In the genomic region with DNA sequence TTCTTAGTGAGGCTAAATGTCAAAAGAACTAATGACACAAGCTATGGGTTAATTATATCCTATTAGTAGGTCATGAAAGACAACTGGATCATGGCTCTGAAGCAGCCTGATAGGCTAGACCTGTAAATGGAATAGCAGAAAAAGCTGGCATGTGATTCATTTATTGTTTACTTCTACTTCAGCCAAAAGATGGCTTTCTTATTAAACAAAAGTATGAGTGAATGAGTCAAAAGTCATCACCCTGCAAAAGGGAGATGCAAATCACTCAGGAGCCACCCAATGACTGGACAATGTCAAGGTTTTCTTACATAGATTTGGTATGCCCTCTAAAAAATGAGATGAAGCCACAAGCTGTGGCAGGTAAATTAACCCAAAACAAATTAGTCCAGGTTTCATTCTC, we compare ENCODE assay signal across 33 cellular contexts.
A peak's percentile ranks its signal among the peaks of the same experiment; 100 is the strongest.
DNase-seq lines count a peak whose midpoint lies in the region; ATAC-seq, FAIRE-seq and TF ChIP-seq lines count a peak whose summit lies in the region.
"Had no signal": no experiment of that assay in that cellular context is flagged by ENCODE, and none has a peak within 500 bp of the region (broad histone marks: within the 10 kb centered on the region; RNA-seq: fewer than 3 reads in every experiment).

No MANE protein-coding gene starts in this region.

- H3K4me3 ChIP-seq in epithelial cell of esophagus (ENCODE audit: low read length) (no peak overlapping the region), osteoblast (ENCODE audit: insufficient read depth, low read length) (no peak overlapping the region), right lobe of liver (no peak overlapping the region)
- H3K4me3 ChIP-seq: ovary, SK-N-MC, upper lobe of left lung had no signal

- TF ChIP-seq CTCF in epithelial cell of esophagus (IDR thresholded peaks at IDR 0.05; ENCODE audit: insufficient read depth, low read depth, low read length, missing control alignments) (no peak), osteoblast (IDR thresholded peaks at IDR 0.05; ENCODE audit: extremely low read depth, low read depth, low read length) (no peak), right lobe of liver (IDR thresholded peaks at IDR 0.05) (no peak), CD14-positive monocyte (IDR thresholded peaks at IDR 0.05) (no peak)

- no peaks in the 10 kb centered on the region for H4K20me1 ChIP-seq in osteoblast (ENCODE audit: insufficient read depth, low read length)

- H3K27ac ChIP-seq in osteoblast (ENCODE audit: low read depth, low read length) (peak overlapping the region; percentile 87), right lobe of liver (no peak overlapping the region)
- H3K27ac ChIP-seq: KMS-11, ovary, SK-N-MC, upper lobe of left lung had no signal

- H3K4me1 Mint-ChIP-seq in CD14-positive monocyte = no peaks in the 10 kb centered on the region
- H3K4me1 Mint-ChIP-seq: CD4-positive, CD25-positive, alpha-beta regulatory T cell; natural killer cell; stimulated activated effector memory CD8-positive, alpha-beta T cell treated with anti-CD3 and anti-CD28 coated beads, Interleukin-12 subunit alpha, Interleukin-12 subunit beta, amount 100 ng/mL, for 72 hours had no signal

- no peak for TF ChIP-seq POLR2A in right lobe of liver (IDR thresholded peaks at IDR 0.05)

- H3K4me2 ChIP-seq in osteoblast (ENCODE audit: insufficient read depth, low read length) = peak overlapping the region; percentile 14
- H3K4me2 ChIP-seq: KMS-11 had no signal

- intact Hi-C loops in right lobe of liver (cut with DNase I) (no loop called here), CD14-positive monocyte (cut with micrococcal nuclease) (no loop called here)

- no peaks in the 10 kb centered on the region for H3K79me2 ChIP-seq in osteoblast (ENCODE audit: insufficient read depth, low read length)

- DNase-seq in EH (ENCODE audit: low read depth) = peak; percentile 69
- DNase-seq in HTR-8/SVneo (ENCODE audit: insufficient read length, low spot score) = no peak
- DNase-seq in epithelial cell of esophagus (ENCODE audit: low read depth) = peak; percentile 51
- peak; percentile 2 for DNase-seq in osteoblast (ENCODE audit: insufficient read length, low spot score, missing footprints)
- DNase-seq in C1 segment of cervical spinal cord (lab: John Stamatoyannopoulos, UW) = no peak
- no peak for DNase-seq in SW 1271 (lab: John Stamatoyannopoulos, UW)
- DNase-seq in right lobe of liver = no peak
- no peak for DNase-seq in CD14-positive monocyte (ENCODE audit: low spot score)
- DNase-seq: activated effector memory CD4-positive, alpha-beta T cell treated with Interleukin-2 at 50 U/mL for 16 hours; activated T-cell treated with anti-CD3 and anti-CD28 coated beads for 4 hours; aorta; CD4-positive, CD25-positive, alpha-beta regulatory T cell; central memory CD4-positive, alpha-beta T cell; endodermal cell; glutamatergic neuron; H7; kidney; midbrain; natural killer cell; NCI-H1436; NCI-H2107; NCI-H446; NCI-H774; ovary; right cardiac atrium; stimulated activated CD4-positive, alpha-beta T cell treated with anti-CD3 and anti-CD28 coated beads, Interleukin-4, amount 100 ng/mL, for 24 hours; substantia nigra; upper lobe of left lung had no signal

- ATAC-seq in right lobe of liver = no peak
- ATAC-seq: natural killer cell; right cardiac atrium; stimulated activated effector memory CD8-positive, alpha-beta T cell treated with anti-CD3 and anti-CD28 coated beads, Interleukin-12 subunit alpha, Interleukin-12 subunit beta, amount 100 ng/mL, for 72 hours had no signal

- no peak overlapping the region for H3K4me3 Mint-ChIP-seq in CD14-positive monocyte
- H3K4me3 Mint-ChIP-seq: activated naive CD8-positive, alpha-beta T cell; CD4-positive, CD25-positive, alpha-beta regulatory T cell; endodermal cell; natural killer cell; stimulated activated effector memory CD8-positive, alpha-beta T cell treated with anti-CD3 and anti-CD28 coated beads, Interleukin-12 subunit alpha, Interleukin-12 subunit beta, amount 100 ng/mL, for 72 hours had no signal

- H3K36me3 ChIP-seq in osteoblast (ENCODE audit: insufficient read depth, low read length) (no peaks in the 10 kb centered on the region), right lobe of liver (no peaks in the 10 kb centered on the region)
- H3K36me3 ChIP-seq: ovary, upper lobe of left lung had no signal

- no peak overlapping the region for H3K27ac Mint-ChIP-seq in CD14-positive monocyte
- H3K27ac Mint-ChIP-seq: activated naive CD8-positive, alpha-beta T cell; endodermal cell; natural killer cell; stimulated activated effector memory CD8-positive, alpha-beta T cell treated with anti-CD3 and anti-CD28 coated beads, Interleukin-12 subunit alpha, Interleukin-12 subunit beta, amount 100 ng/mL, for 72 hours had no signal

- peaks cover 0 to 2% (median 0%) of the 10 kb centered on the region in 7 donors for H3K9me3 Mint-ChIP-seq in CD14-positive monocyte
- H3K9me3 Mint-ChIP-seq: endodermal cell had no signal

- no peaks in the 10 kb centered on the region for H3K27me3 Mint-ChIP-seq in CD14-positive monocyte (ENCODE audit: low read depth in 3 of 3)
- H3K27me3 Mint-ChIP-seq: activated naive CD8-positive, alpha-beta T cell; CD4-positive, CD25-positive, alpha-beta regulatory T cell had no signal

- no peaks in the 10 kb centered on the region for H3K36me3 Mint-ChIP-seq in CD14-positive monocyte
- H3K36me3 Mint-ChIP-seq: activated naive CD8-positive, alpha-beta T cell; CD4-positive, CD25-positive, alpha-beta regulatory T cell; natural killer cell; stimulated activated effector memory CD8-positive, alpha-beta T cell treated with anti-CD3 and anti-CD28 coated beads, Interleukin-12 subunit alpha, Interleukin-12 subunit beta, amount 100 ng/mL, for 72 hours had no signal

- peak overlapping the region; percentile 18 for H2AFZ ChIP-seq in osteoblast (ENCODE audit: low read length)

- H3K9me3 ChIP-seq in osteoblast (ENCODE audit: low read depth, low read length) (no peaks in the 10 kb centered on the region), right lobe of liver (no peaks in the 10 kb centered on the region)
- H3K9me3 ChIP-seq: ovary, upper lobe of left lung had no signal

- no peaks in the 10 kb centered on the region for H3K27me3 ChIP-seq in osteoblast (ENCODE audit: insufficient read depth, low read length)
- no peaks in the 10 kb centered on the region for H3K27me3 ChIP-seq in right lobe of liver
- H3K27me3 ChIP-seq: ovary, upper lobe of left lung had no signal

- peak; percentile 87 for FAIRE-seq in HTR-8/SVneo (lab: Jason Lieb, UNC)
- FAIRE-seq: GM19239, kidney had no signal

- H3K4me1 ChIP-seq in osteoblast (ENCODE audit: insufficient read depth, low read length) = peaks cover 69% of the 10 kb centered on the region
- peaks cover 0 to 10% (median 0%) of the 10 kb centered on the region in 4 donors for H3K4me1 ChIP-seq in right lobe of liver

Comparison
In these comparisons a context has a peak if more than half of its experiments do, and no peak if none do; other contexts are left out.
1. DNase-seq: peak in EH (single experiment), epithelial cell of esophagus (single experiment) and osteoblast (single experiment); none in HTR-8/SVneo (single experiment), C1 segment of cervical spinal cord (0 of 14), SW 1271 (0 of 2), right lobe of liver (0 of 3) and CD14-positive monocyte (single experiment).